In genomic region chrX:120629667-120630537, GRCh38 we compare ENCODE assay signal across 8 cellular contexts.
A peak's percentile ranks its signal among the peaks of the same experiment; 100 is the strongest.
DNase-seq lines count a peak whose midpoint lies in the region; ATAC-seq and TF ChIP-seq lines count a peak whose summit lies in the region.

C1GALT1C1 (minus strand) TSS chrX:120630054; CDS start chrX:120627166, 2,888 bp downstream.

- H3K4me3 ChIP-seq in AG09309 (ENCODE audit: control insufficient read depth, low read depth, low read length), result peak within 1 kb of the TSS; percentile 81

- no peak for TF ChIP-seq CTCF in AG09309 (IDR thresholded peaks at IDR 0.05; ENCODE audit: control insufficient read depth, insufficient read depth, low read depth, low read length, missing control alignments)

- peak; percentile 95 for ATAC-seq in GM19025 (IDR thresholded peaks at IDR 0.05; ENCODE audit: low read depth, unreplicated experiment)
- ATAC-seq in HG03342 (IDR thresholded peaks at IDR 0.05; ENCODE audit: unreplicated experiment), result peak; percentile 94
- peak; percentile 94 to 96 for ATAC-seq in activated CD4-positive, CD25-positive, alpha-beta regulatory T cell treated with anti-CD3 and anti-CD28 coated beads, Interleukin-2, amount 50 U/mL, for 24 hours

- DNase-seq in AG09309 (ENCODE audit: low read depth) (peak; percentile 67), NCI-H446 (lab: John Stamatoyannopoulos, UW) (peak; percentile 82 to 94), cerebellar cortex (ENCODE audit: low spot score) (peak; percentile 92), islet precursor cell (peak; percentile 96)
- DNase-seq in stimulated activated CD4-positive, alpha-beta T cell treated with anti-CD3 and anti-CD28 coated beads, Interleukin-12 subunit alpha, Interleukin-12 subunit beta, amount 100 ng/mL, for 48 hours (ENCODE audit: low read depth in 2 of 3, low spot score in 1 of 3), result peak; percentile 70 to 87 (median 85)

Comparison
In these comparisons a context has a peak if more than half of its experiments do, and no peak if none do; other contexts are left out.
1. Peak in every context shown above with its lines: DNase-seq, ATAC-seq and H3K4me3 ChIP-seq.